Comparison of ENCODE assay signal across 21 cellular contexts in the genomic region with DNA sequence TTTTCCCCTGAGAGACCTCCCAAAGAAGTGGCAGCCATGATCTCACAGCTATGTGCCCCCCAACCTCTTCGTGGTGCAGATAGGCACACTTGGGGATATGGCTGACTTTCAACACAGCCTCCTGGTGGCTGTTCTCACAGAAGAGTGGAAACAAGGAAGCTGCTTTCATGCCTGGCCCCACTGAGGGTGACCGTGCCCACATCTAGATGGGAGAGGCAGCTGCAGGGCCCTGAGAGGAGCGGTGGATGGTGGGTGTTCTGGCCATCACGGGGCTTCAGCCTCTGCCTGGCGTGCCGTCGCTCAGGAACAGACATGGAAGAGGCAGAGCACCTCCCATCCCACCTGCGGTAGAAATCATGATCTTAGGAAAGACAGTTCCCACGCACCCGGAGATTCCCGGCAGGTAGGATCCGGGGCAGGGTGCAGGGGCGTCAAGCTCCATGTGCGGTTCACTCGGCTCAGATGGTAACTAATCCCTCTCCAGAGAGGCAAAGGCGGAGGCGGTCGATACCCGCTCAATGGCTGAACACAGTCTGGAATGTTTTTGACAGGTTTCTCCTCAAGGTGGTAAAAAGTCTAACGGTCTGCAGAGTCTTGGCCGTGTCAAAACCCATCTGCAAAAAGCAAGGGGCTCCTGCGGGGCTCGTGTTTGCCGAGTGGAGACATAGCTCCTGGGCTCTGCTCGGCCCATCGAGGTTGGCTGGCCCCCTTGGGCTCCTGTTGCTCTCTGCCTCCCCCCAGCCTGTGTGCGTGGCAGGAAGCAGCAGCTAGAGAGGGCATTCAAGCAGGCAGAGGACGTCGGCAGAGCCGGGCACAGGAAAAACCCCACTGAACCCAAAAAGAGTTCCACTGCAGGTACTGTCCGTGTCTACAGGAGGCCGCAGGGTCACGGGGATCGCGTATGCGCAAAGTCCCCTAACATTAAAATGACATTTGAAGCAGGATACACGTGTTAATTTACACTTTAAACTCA.
DNase-seq lines count a peak whose midpoint lies in the region; FAIRE-seq and TF ChIP-seq lines count a peak whose summit lies in the region.
"Had no signal": no experiment of that assay in that cellular context is flagged by ENCODE, and none has a peak within 500 bp of the region (broad histone marks: within the 10 kb centered on the region; RNA-seq: fewer than 3 reads in every experiment).

No MANE protein-coding gene starts in this region.

- intact Hi-C loops in kidney (cut with DNase I), result no loop called here

- peak overlapping the region in 6 of 11 experiments; percentile 3 to 27 (median 22); a peak in 5 of 22 replicates for H3K9ac ChIP-seq in BLaER1 treated with 17β-estradiol and CSF1 and Interleukin-3, amounts not matched to agents 10 nM and 100 nM
- H3K9ac ChIP-seq in kidney (ENCODE audit: low read length in 2 of 2), result no peak overlapping the region

- TF ChIP-seq CTCF in kidney (IDR thresholded peaks at IDR 0.05; ENCODE audit: borderline replicate concordance, extremely low read depth, insufficient read depth), result no peak

- no peaks in the 10 kb centered on the region for H4K20me1 ChIP-seq in BLaER1 treated with 17β-estradiol and CSF1 and Interleukin-3, amounts not matched to agents 10 nM and 100 nM

- no peaks in the 10 kb centered on the region for H3K36me3 ChIP-seq in BLaER1 treated with 17β-estradiol and CSF1 and Interleukin-3, amounts not matched to agents 10 nM and 100 nM
- no peaks in the 10 kb centered on the region for H3K36me3 ChIP-seq in kidney (ENCODE audit: control insufficient read depth in 1 of 2, insufficient read depth in 2 of 2, low read length in 2 of 2)
- H3K36me3 ChIP-seq: ascending aorta, SJSA1 had no signal

- FAIRE-seq in kidney (lab: Jason Lieb, UNC) (no peak), frontal cortex (lab: Jason Lieb, UNC) (no peak)
- FAIRE-seq: GM12892, HTR-8/SVneo had no signal

- H3K4me1 ChIP-seq in BLaER1 treated with 17β-estradiol and CSF1 and Interleukin-3, amounts not matched to agents 10 nM and 100 nM, result peaks cover 18 to 60% (median 46%) of the 10 kb centered on the region in 10 experiments
- no peaks in the 10 kb centered on the region for H3K4me1 ChIP-seq in kidney (ENCODE audit: control insufficient read depth in 1 of 2, insufficient read depth in 1 of 2, low read depth in 1 of 2, low read length in 2 of 2)
- H3K4me1 ChIP-seq: ascending aorta, SJSA1 had no signal

- H3K4me2 ChIP-seq in BLaER1 treated with 17β-estradiol and CSF1 and Interleukin-3, amounts not matched to agents 10 nM and 100 nM, result peak overlapping the region; percentile 2 to 82 (median 60); a peak in 21 of 22 replicates

- no peaks in the 10 kb centered on the region for H3K9me3 ChIP-seq in BLaER1 treated with 17β-estradiol and CSF1 and Interleukin-3, amounts not matched to agents 10 nM and 100 nM (replicated peaks in 1 of 11)
- H3K9me3 ChIP-seq in kidney (ENCODE audit: control insufficient read depth in 1 of 2, low read length in 2 of 2), result no peaks in the 10 kb centered on the region
- H3K9me3 ChIP-seq: ascending aorta, mucosa of descending colon, SJSA1 had no signal

- H3K27me3 ChIP-seq in BLaER1 treated with 17β-estradiol and CSF1 and Interleukin-3, amounts not matched to agents 10 nM and 100 nM, result no peaks in the 10 kb centered on the region
- H3K27me3 ChIP-seq: ascending aorta, SJSA1 had no signal

- DNase-seq in Daoy (ENCODE audit: low read depth) (peak; percentile 2), kidney (peak; percentile 57), putamen (ENCODE audit: low spot score) (peak; percentile 61), DMS153 treated with DMSO at 0.1 percent for 48 hours (lab: John Stamatoyannopoulos, UW; ENCODE audit: unreplicated experiment) (no peak), frontal cortex (ENCODE audit: low spot score in 2 of 2) (no peak), iPS-NIHi7 (ENCODE audit: extremely low spot score) (no peak)
- DNase-seq: activated naive CD4-positive, alpha-beta T cell; AML-193; Calu3; hippocampal formation; mucosa of descending colon; NCI-H1417; NCI-H2171 treated with DMSO at 0.1 percent for 48 hours; NCI-H774; PC-3; stimulated activated CD4-positive, alpha-beta T cell treated with anti-CD3 and anti-CD28 coated beads, Interleukin-2, amount 100 ng/mL, for 48 hours had no signal

- H3K4me3 ChIP-seq in BLaER1 treated with 17β-estradiol and CSF1 and Interleukin-3, amounts not matched to agents 10 nM and 100 nM, result no peak overlapping the region
- no peak overlapping the region for H3K4me3 ChIP-seq in kidney (ENCODE audit: low read length in 2 of 2)
- H3K4me3 ChIP-seq: ascending aorta, mucosa of descending colon, SJSA1 had no signal

- H3K27ac ChIP-seq in BLaER1 treated with 17β-estradiol and CSF1 and Interleukin-3, amounts not matched to agents 10 nM and 100 nM, result 0 out of 22 replicates have a peak overlapping the region, but pooled peaks of 1 of the 11 experiments have one; percentile 12
- no peak overlapping the region for H3K27ac ChIP-seq in kidney (ENCODE audit: low read depth in 2 of 2, low read length in 2 of 2)
- H3K27ac ChIP-seq: ascending aorta, SJSA1 had no signal

Comparison
In these comparisons a context has a peak if more than half of its experiments do, and no peak if none do; other contexts are left out.
1. H3K9ac ChIP-seq: peak in BLaER1 treated with 17β-estradiol and CSF1 and Interleukin-3, amounts not matched to agents 10 nM and 100 nM (6 of 11); none in kidney (0 of 2).
2. DNase-seq: peak in Daoy (single experiment), kidney (single experiment) and putamen (single experiment); none in DMS153 treated with DMSO at 0.1 percent for 48 hours (single experiment), frontal cortex (0 of 2) and iPS-NIHi7 (single experiment).